22 cellular contexts compared by ENCODE assay signal in the genomic region with DNA sequence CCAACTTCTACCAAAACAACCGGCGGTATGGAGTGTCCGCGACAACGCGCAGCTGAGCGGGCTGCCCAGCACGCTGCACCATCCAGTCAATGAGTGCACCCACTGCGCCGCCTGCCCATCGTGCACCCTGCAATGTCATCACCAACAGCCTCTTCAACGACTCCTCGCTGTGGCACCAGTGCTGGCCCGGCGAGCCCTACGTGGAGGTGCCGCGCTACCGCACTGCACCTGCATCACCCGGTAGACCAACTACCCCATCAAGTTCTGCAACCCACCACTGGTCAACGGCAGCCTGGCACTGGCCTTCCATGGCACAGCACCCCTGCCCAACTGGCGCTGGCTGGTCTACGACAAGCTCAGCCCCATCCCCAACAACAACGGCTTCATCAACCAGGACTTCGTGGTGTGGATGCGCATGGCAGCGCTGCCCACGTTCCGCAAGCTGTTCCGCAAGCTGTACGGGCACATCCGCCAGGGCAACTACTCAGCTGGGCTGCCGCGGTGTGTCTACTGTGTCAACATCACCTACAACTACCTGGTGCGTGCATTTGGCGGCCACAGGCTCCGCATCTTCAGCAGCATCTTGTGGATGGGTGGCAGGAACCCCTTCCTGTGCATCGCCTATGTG. TPM values are rescaled to one million over a fixed set of nuclear protein-coding genes. Genes with fewer than 3 reads are reported as not detected.
DNase-seq lines count a peak whose midpoint lies in the region; ATAC-seq, FAIRE-seq and TF ChIP-seq lines count a peak whose summit lies in the region.
"Had no signal": no experiment of that assay in that cellular context is flagged by ENCODE, and none has a peak within 500 bp of the region (broad histone marks: within the 10 kb centered on the region; RNA-seq: fewer than 3 reads in every experiment).

No MANE protein-coding gene starts in this region.

- intact Hi-C loops in right cardiac atrium (cut with DNase I) (no loop called here), left ventricle myocardium superior (cut with micrococcal nuclease) (no loop called here), kidney (cut with DNase I) (no loop called here), sciatic nerve (cut with DNase I) (no loop called here)

- no peaks in the 10 kb centered on the region for H3K4me1 ChIP-seq in right cardiac atrium (ENCODE audit: control insufficient read depth, insufficient read depth, low read length)
- no peaks in the 10 kb centered on the region for H3K4me1 ChIP-seq in kidney (ENCODE audit: control insufficient read depth in 1 of 2, insufficient read depth in 1 of 2, low read depth in 1 of 2, low read length in 2 of 2)

- ATAC-seq in right cardiac atrium: no peak
- no peak for ATAC-seq in left ventricle myocardium superior
- peak; percentile 13 for ATAC-seq in sciatic nerve
- ATAC-seq in HG03442 (IDR thresholded peaks at IDR 0.05; ENCODE audit: unreplicated experiment): no peak

- no peak overlapping the region for H3K4me3 ChIP-seq in right cardiac atrium (ENCODE audit: low read length)
- no peak overlapping the region for H3K4me3 ChIP-seq in bronchial epithelial cell (ENCODE audit: low read depth, low read length)
- H3K4me3 ChIP-seq in kidney (ENCODE audit: low read length in 2 of 2): no peak overlapping the region
- H3K4me3 ChIP-seq: HAP-1 had no signal

- H3K9ac ChIP-seq in kidney (ENCODE audit: low read length in 2 of 2): no peak overlapping the region

- DNase-seq in right cardiac atrium (peak in 2 of 3 donors; percentile 36 to 46), left ventricle myocardium superior (no peak), bronchial epithelial cell (ENCODE audit: low read depth) (no peak), kidney (peak; percentile 67), sciatic nerve (ENCODE audit: low spot score) (no peak), NCI-H2081 treated with DMSO at 0.1 percent for 48 hours (lab: John Stamatoyannopoulos, UW) (no peak), amygdala (lab: John Stamatoyannopoulos, UW) (no peak)
- DNase-seq: C1 segment of cervical spinal cord; CD4-positive, alpha-beta memory T cell; COR-L47; DMS153; DMS79; EL; GDM1; GOT3; HFFc6 had no signal

- no peaks in the 10 kb centered on the region for H3K36me3 ChIP-seq in bronchial epithelial cell (ENCODE audit: control insufficient read depth, insufficient read depth, low read length)
- H3K36me3 ChIP-seq in kidney (ENCODE audit: control insufficient read depth in 1 of 2, insufficient read depth in 2 of 2, low read length in 2 of 2): peaks cover 0 to 5% of the 10 kb centered on the region in 2 donors
- H3K36me3 ChIP-seq: HAP-1 had no signal

- FAIRE-seq in bronchial epithelial cell (lab: Jason Lieb, UNC) (peak; percentile 70), kidney (lab: Jason Lieb, UNC) (no peak)
- FAIRE-seq: GM12892, H54 had no signal

- 98% methylated on average over 38 of the region's 38 CpGs for WGBS in right cardiac atrium

- no peaks in the 10 kb centered on the region for H3K27me3 ChIP-seq in right cardiac atrium (ENCODE audit: control insufficient read depth, insufficient read depth)
- no peaks in the 10 kb centered on the region for H3K27me3 ChIP-seq in bronchial epithelial cell (ENCODE audit: control insufficient read depth, insufficient read depth, low read length)

- H3K9me3 ChIP-seq in right cardiac atrium (ENCODE audit: control insufficient read depth, low read length) (no peaks in the 10 kb centered on the region), kidney (ENCODE audit: control insufficient read depth in 1 of 2, low read length in 2 of 2) (no peaks in the 10 kb centered on the region)
- H3K9me3 ChIP-seq: HAP-1 had no signal

- TF ChIP-seq CTCF in bronchial epithelial cell (IDR thresholded peaks at IDR 0.05; ENCODE audit: insufficient read depth, low read length, severe bottlenecking): no peak
- TF ChIP-seq CTCF in kidney (IDR thresholded peaks at IDR 0.05; ENCODE audit: borderline replicate concordance, extremely low read depth, insufficient read depth): no peak

- no peak overlapping the region for H3K27ac ChIP-seq in right cardiac atrium (ENCODE audit: low read length)
- no peak overlapping the region for H3K27ac ChIP-seq in kidney (ENCODE audit: low read depth in 2 of 2, low read length in 2 of 2)

RNA-seq across cellular contexts. Expression of gene IL13RA1, which starts 42.8 kb away (rescaled TPM):
- total RNA-seq in right cardiac atrium (10 to 100 TPM; 21.8 to 30.9 (median 24.7) TPM), left ventricle myocardium superior (17.2 TPM), bronchial epithelial cell (25.0 and 37.5 TPM in 2 replicates), kidney (79.8 TPM), sciatic nerve (55.9 TPM)
- polyA plus RNA-seq in right cardiac atrium (13.6 TPM), kidney (ENCODE audit: insufficient read depth, low read depth, low replicate concordance) (26.5 TPM)

RNA-seq across cellular contexts. Expression of gene ZCCHC12, which starts 53.4 kb away (rescaled TPM):
- total RNA-seq in right cardiac atrium (under 1 TPM in 1 of 4 donors, not detected in 3; 0.14 TPM), left ventricle myocardium superior (not detected), bronchial epithelial cell (under 0.01 TPM in 1 of 2 replicates, not detected in the other), kidney (not detected), sciatic nerve (not detected)
- polyA plus RNA-seq in right cardiac atrium (0.05 TPM), kidney (ENCODE audit: insufficient read depth, low read depth, low replicate concordance) (not detected)
- total RNA-seq: A172; CD4-positive, alpha-beta memory T cell; HFFc6 had no signal
- polyA plus RNA-seq: BJ; CD4-positive, alpha-beta memory T cell had no signal

Comparison
In these comparisons a context has a peak if more than half of its experiments do, and no peak if none do; other contexts are left out.
1. DNase-seq: peak in right cardiac atrium (2 of 3) and kidney (single experiment); none in left ventricle myocardium superior (single experiment), bronchial epithelial cell (single experiment), sciatic nerve (single experiment), NCI-H2081 treated with DMSO at 0.1 percent for 48 hours (single experiment) and amygdala (0 of 56).